In genomic region chr10:43573250-43574034, GRCh38 we compare ENCODE assay signal across 8 cellular contexts. TPM values are rescaled to one million over a fixed set of nuclear protein-coding genes. Genes with fewer than 3 reads are reported as not detected.
DNase-seq lines count a peak whose midpoint lies in the region; ATAC-seq, FAIRE-seq and TF ChIP-seq lines count a peak whose summit lies in the region.

No MANE protein-coding gene starts in this region.

- H3K9me3 ChIP-seq in HCT116 (ENCODE audit: control insufficient read depth in 1 of 2, insufficient read depth in 1 of 2, low read depth in 1 of 2, low read length in 2 of 2) = no peaks in the 10 kb centered on the region
- no peaks in the 10 kb centered on the region for H3K9me3 ChIP-seq in small intestine (ENCODE audit: control insufficient read depth, low read depth)

- no peaks in the 10 kb centered on the region; the same call in 1 of the 2 replicates for H3K79me2 ChIP-seq in HCT116 (ENCODE audit: insufficient read depth, low read length)

- no peaks in the 10 kb centered on the region for H4K20me1 ChIP-seq in HCT116 (ENCODE audit: insufficient read depth)

- 44 to 74% (median 63%) methylated on average over 17 of the region's 17 CpGs for WGBS in small intestine, 3 donors

- no peak overlapping the region for H2AFZ ChIP-seq in HCT116 (ENCODE audit: low read depth, low read length, poor library complexity, severe bottlenecking)

- intact Hi-C loops in HCT116 (cut with micrococcal nuclease) (no loop called here), activated B cell treated with CpG ODN at 0.5 μM for 24 hours (cut with micrococcal nuclease) (loop anchor here (1.0 to 5.0 kb wide), 9 partner anchors 22 to 1206 kb away; partner anchors contain the start of genes BMS1, CSGALNACT2, HNRNPF and ZNF32)

- RAD21 ChIA-PET in HCT116 (lab: Charles Lee; ENCODE audit: low non-redundant PET in 1 of 2, low total read pairs in 2 of 2, uncharacterized antibody in 2 of 2, unreplicated experiment in 2 of 2) = no interaction called here

- H3K27ac Mint-ChIP-seq in activated B cell treated with CpG ODN at 0.5 μM for 24 hours = peak overlapping the region; percentile 70

- peak overlapping the region; percentile 61 for H3K4me2 ChIP-seq in HCT116 (ENCODE audit: low read length)

- peaks cover 48% of the 10 kb centered on the region for H3K4me1 Mint-ChIP-seq in activated B cell treated with CpG ODN at 0.5 μM for 24 hours

- BruUV-seq in HCT116 (replicated peaks; lab: Mats Ljungman, UMichigan) = TSS peak; percentile 60

- H3K27me3 ChIP-seq in HCT116 (ENCODE audit: insufficient read depth, low read length) = no peaks in the 10 kb centered on the region
- H3K27me3 ChIP-seq in small intestine (ENCODE audit: control insufficient read depth in 2 of 2, insufficient read depth in 2 of 2, low read length in 2 of 2) = no peaks in the 10 kb centered on the region

- POLR2A ChIA-PET in HCT116 (lab: Charles Lee) (no interaction called here), activated B cell treated with CpG ODN at 0.5 μM for 24 hours (lab: Charles Lee) (interaction anchor here (0.6 to 3.9 kb wide), 6 partner anchors 21 to 166 kb away, joined by 4 to 19 read pairs (median 6); partner anchors contain the start of genes ZNF32 and ZNF485)

- H3K4me3 ChIP-seq in HCT116 (replicated peaks in 1 of 2; ENCODE audit: low read depth in 1 of 2, low read length in 2 of 2) (peak overlapping the region; percentile 42 to 53), iPS-11a (ENCODE audit: low read depth, low read length) (peak overlapping the region; percentile 51), small intestine (ENCODE audit: low read depth in 1 of 2, low read length in 2 of 2) (peak overlapping the region; percentile 39 to 71)

- FAIRE-seq in small intestine (lab: Jason Lieb, UNC) = no peak

- ATAC-seq in HCT116 (no peak), activated B cell treated with CpG ODN at 0.5 μM for 24 hours (ENCODE audit: low read depth) (no peak), HG03135 (IDR thresholded peaks at IDR 0.05; ENCODE audit: unreplicated experiment) (no peak), HG03565 (IDR thresholded peaks at IDR 0.05; ENCODE audit: unreplicated experiment) (no peak)

- no peak for TF ChIP-seq RAD21 in HCT116 (IDR thresholded peaks at IDR 0.05; ENCODE audit: low read depth)

- peaks cover 5% of the 10 kb centered on the region for H3K9me3 Mint-ChIP-seq in activated B cell treated with CpG ODN at 0.5 μM for 24 hours

- no peaks in the 10 kb centered on the region for H3K9me2 ChIP-seq in HCT116 (ENCODE audit: insufficient read depth)

- H3K36me3 ChIP-seq in HCT116 (ENCODE audit: control insufficient read depth in 1 of 2, insufficient read depth in 2 of 2, low read length in 2 of 2) = no peaks in the 10 kb centered on the region; a peak in 1 of 4 replicates
- H3K36me3 ChIP-seq in small intestine (ENCODE audit: control insufficient read depth in 2 of 2, insufficient read depth in 2 of 2, low read length in 2 of 2) = no peaks in the 10 kb centered on the region

- H3K27me3 Mint-ChIP-seq in activated B cell treated with CpG ODN at 0.5 μM for 24 hours = no peaks in the 10 kb centered on the region

- peaks cover 2 to 17% of the 10 kb centered on the region in 2 experiments; a peak in 2 of 4 replicates for H3K4me1 ChIP-seq in HCT116 (ENCODE audit: control insufficient read depth in 1 of 2, insufficient read depth in 2 of 2, low read length in 2 of 2)
- peaks cover 0 to 11% of the 10 kb centered on the region in 2 donors for H3K4me1 ChIP-seq in small intestine (ENCODE audit: control insufficient read depth in 2 of 2, insufficient read depth in 1 of 2, low read depth in 1 of 2, low read length in 1 of 2)

- CTCF ChIA-PET in HCT116 (lab: Charles Lee) = no interaction called here
- CTCF ChIA-PET in activated B cell treated with CpG ODN at 0.5 μM for 24 hours (lab: Charles Lee) = no interaction called here

- TF ChIP-seq POLR2A in HCT116 (IDR thresholded peaks at IDR 0.05; ENCODE audit: borderline replicate concordance, extremely low read depth, insufficient read depth, insufficient read length) = no peak

- DNase-seq in HCT116 (ENCODE audit: low read depth, low spot score) = no peak
- no peak for DNase-seq in activated B cell treated with CpG ODN at 0.5 μM for 24 hours
- no peak for DNase-seq in small intestine
- no peak for DNase-seq in cortex of kidney (lab: John Stamatoyannopoulos, UW)
- no peak for DNase-seq in NCI-H2029 (lab: John Stamatoyannopoulos, UW)

- H3K4me3 Mint-ChIP-seq in activated B cell treated with CpG ODN at 0.5 μM for 24 hours = peak overlapping the region; percentile 80

- peak overlapping the region; percentile 59 for H3K9ac ChIP-seq in HCT116 (ENCODE audit: low read length)

- no peak for TF ChIP-seq CTCF in HCT116 (IDR thresholded peaks at IDR 0.05 in 2 of 3, conservative IDR thresholded peaks at IDR 0.05 in 1 of 3; ENCODE audit: borderline replicate concordance in 1 of 3, insufficient read depth in 1 of 3, low read depth in 2 of 3, low read length in 2 of 3)
- no peak for TF ChIP-seq CTCF in activated B cell treated with CpG ODN at 0.5 μM for 24 hours (IDR thresholded peaks at IDR 0.05)

- H3K27ac ChIP-seq in HCT116 (ENCODE audit: low read depth, low read length) (no peak overlapping the region), small intestine (ENCODE audit: low read depth in 1 of 2, low read length in 1 of 2) (peak overlapping the region in 1 of 2 donors; percentile 45)

- H3K36me3 Mint-ChIP-seq in activated B cell treated with CpG ODN at 0.5 μM for 24 hours (ENCODE audit: low read depth) = peaks cover 4% of the 10 kb centered on the region

TF ChIP-seq in HCT116, 20 proteins besides CTCF, POLR2A, EP300 and RAD21:
- TF ChIP-seq ATF3 (IDR thresholded peaks at IDR 0.05) (no peak), EZH2phosphoT487 (IDR thresholded peaks at IDR 0.05; ENCODE audit: borderline replicate concordance) (no peak), FOSL1 (IDR thresholded peaks at IDR 0.05; ENCODE audit: low read depth) (no peak), SP1 (IDR thresholded peaks at IDR 0.05; ENCODE audit: low read depth) (no peak), ZFX (IDR thresholded peaks at IDR 0.05) (no peak)

RNA-seq across cellular contexts. Expression of gene ZNF239, which starts 1.0 kb away (rescaled TPM):
- 4.4 TPM for total RNA-seq in HCT116 (2021; ENCODE audit: unreplicated experiment)
- polyA plus RNA-seq in HCT116 (2012) = 2.0 and 3.6 TPM in 2 replicates
- total RNA-seq in activated B cell treated with CpG ODN at 0.5 μM for 24 hours = 5.7 and 9.4 TPM in 2 replicates
- 1 to 10 TPM in 1 of 3 donors, under 1 TPM in 1, not detected in 1; 0.54 to 2.6 TPM for polyA plus RNA-seq in small intestine

RNA-seq across cellular contexts. Expression of gene ZNF485, which starts 32.8 kb away (rescaled TPM):
- total RNA-seq in HCT116 (2021; ENCODE audit: unreplicated experiment) (5.8 TPM), activated B cell treated with CpG ODN at 0.5 μM for 24 hours (7.6 and 9.0 TPM in 2 replicates)
- polyA plus RNA-seq in HCT116 (2012) = 1.3 and 2.5 TPM in 2 replicates
- 1 to 10 TPM in 2 of 3 donors, under 1 TPM in 1; 0.81 to 2.4 (median 1.3) TPM for polyA plus RNA-seq in small intestine
